Comparison of ENCODE assay signal across 6 cellular contexts in genomic region chr3:111096487-111097209, GRCh38. TPM values are rescaled to one million over a fixed set of nuclear protein-coding genes. Genes with fewer than 3 reads are reported as not detected.
"Had no signal": no experiment of that assay in that cellular context is flagged by ENCODE, and none has a peak within 500 bp of the region (broad histone marks: within the 10 kb centered on the region; RNA-seq: fewer than 3 reads in every experiment).

No MANE protein-coding gene starts in this region.

- H3K4me3 Mint-ChIP-seq: GM23338, H9, HFFc6 had no signal

- DNase-seq: H9, HCEC 1CT, HFFc6, IMR-90 had no signal

- H3K27ac Mint-ChIP-seq: GM23338, H9, HFFc6 had no signal

- H3K4me3 ChIP-seq: GM23338, K562 had no signal

- H2AFZ ChIP-seq: GM23338 had no signal

- ATAC-seq: GM23338, K562 had no signal

- H3K4me2 ChIP-seq: GM23338 had no signal

RNA-seq across cellular contexts. Expression of gene NECTIN3, which starts 25.0 kb away (rescaled TPM):
- polyA plus RNA-seq: K562 had no signal
